16 cellular contexts compared by ENCODE assay signal in the genomic region with DNA sequence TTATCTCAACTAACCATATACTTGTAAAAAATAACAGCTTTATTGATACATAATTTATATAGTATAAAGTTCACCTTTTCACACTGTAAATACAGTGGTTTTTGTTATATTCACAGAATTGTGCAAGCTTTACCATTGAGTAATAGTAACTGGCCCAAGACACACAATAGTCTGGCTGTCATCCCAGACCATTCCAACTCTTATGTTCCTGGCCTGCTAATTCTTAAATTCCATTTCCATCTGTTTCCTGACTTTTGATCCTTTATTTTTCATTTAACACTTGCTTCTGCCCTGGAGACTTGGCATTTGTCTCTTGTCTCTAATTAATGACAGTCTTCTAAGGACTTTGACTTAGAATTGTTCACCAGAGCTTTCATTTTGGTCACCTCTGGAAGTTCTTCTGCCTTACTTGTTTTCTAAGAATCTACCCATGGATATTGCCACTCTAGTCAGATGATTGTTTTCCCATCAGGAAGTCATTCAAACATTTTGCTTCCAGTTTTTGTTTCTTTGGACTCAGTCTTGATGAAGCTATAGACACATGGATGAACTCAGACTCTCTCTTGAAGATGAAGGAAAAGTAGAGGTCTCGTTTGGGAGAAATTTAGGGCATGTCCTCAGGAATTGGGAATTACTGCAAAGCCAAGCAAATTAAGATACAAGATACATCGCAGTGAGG. TPM values are rescaled to one million over a fixed set of nuclear protein-coding genes. Genes with fewer than 3 reads are reported as not detected.
DNase-seq lines count a peak whose midpoint lies in the region; ATAC-seq, FAIRE-seq and TF ChIP-seq lines count a peak whose summit lies in the region.
"Had no signal": no experiment of that assay in that cellular context is flagged by ENCODE, and none has a peak within 500 bp of the region (broad histone marks: within the 10 kb centered on the region; RNA-seq: fewer than 3 reads in every experiment).

No MANE protein-coding gene starts in this region.

- no peak overlapping the region for H3K4me3 ChIP-seq in bronchial epithelial cell (ENCODE audit: low read depth, low read length)
- no peak overlapping the region for H3K4me3 ChIP-seq in keratinocyte (ENCODE audit: control insufficient read depth in 2 of 3, extremely low read depth in 1 of 3, insufficient read depth in 2 of 3, low read depth in 1 of 3, low read length in 3 of 3)
- no peak overlapping the region for H3K4me3 ChIP-seq in stomach

- H3K9me3 ChIP-seq in keratinocyte (ENCODE audit: control insufficient read depth, low read depth, low read length) (no peaks in the 10 kb centered on the region), stomach (no peaks in the 10 kb centered on the region)

- ATAC-seq in HG03520 (IDR thresholded peaks at IDR 0.05; ENCODE audit: unreplicated experiment) (no peak), HG03095 (IDR thresholded peaks at IDR 0.05; ENCODE audit: unreplicated experiment) (no peak)
- ATAC-seq in activated T-helper 17 cell treated with anti-CD3 and anti-CD28 coated beads, Interleukin-2, amount 50 U/mL, for 72 hours (replicated peaks), result no peak
- ATAC-seq: activated naive CD8-positive, alpha-beta T cell treated with anti-CD3 and anti-CD28 coated beads, Interleukin-2, amount 50 U/mL, for 24 hours; SK-N-SH treated with all-trans-retinoic acid at 6 μM for 48 hours had no signal

- H2AFZ ChIP-seq in keratinocyte (ENCODE audit: control insufficient read depth, low read length), result no peak overlapping the region

- no peaks in the 10 kb centered on the region for H3K36me3 Mint-ChIP-seq in activated T-helper 17 cell treated with anti-CD3 and anti-CD28 coated beads, Interleukin-2, amount 50 U/mL, for 72 hours (ENCODE audit: low read depth)
- H3K36me3 Mint-ChIP-seq: naive B cell had no signal

- TF ChIP-seq POLR2A in stomach (IDR thresholded peaks at IDR 0.05), result no peak

- dilution Hi-C loops in keratinocyte (cut with MboI; ENCODE audit: extremely low pct_ligation_motif_present, low sequenced_read_pairs), result no loop called here

- H3K9me1 ChIP-seq in keratinocyte (ENCODE audit: control insufficient read depth, extremely low read depth, insufficient read depth, low read length), result no peaks in the 10 kb centered on the region

- H3K27me3 ChIP-seq in bronchial epithelial cell (ENCODE audit: control insufficient read depth, insufficient read depth, low read length) (no peaks in the 10 kb centered on the region), keratinocyte (ENCODE audit: control insufficient read depth, extremely low read depth, insufficient read depth, low read length) (no peaks in the 10 kb centered on the region), stomach (no peaks in the 10 kb centered on the region)

- WGBS in stomach, 5 donors, result 83 to 95% (median 86%) methylated on average over 2 of the region's 2 CpGs

- H3K4me1 ChIP-seq in keratinocyte (ENCODE audit: control insufficient read depth, extremely low read depth, insufficient read depth, low read length) (no peaks in the 10 kb centered on the region), stomach (peaks cover 0 to 29% (median 12%) of the 10 kb centered on the region in 4 donors)

- H3K4me2 ChIP-seq in keratinocyte (ENCODE audit: control insufficient read depth, extremely low read depth, insufficient read depth, low read depth, low read length), result no peak overlapping the region

- H3K4me1 Mint-ChIP-seq in activated T-helper 17 cell treated with anti-CD3 and anti-CD28 coated beads, Interleukin-2, amount 50 U/mL, for 72 hours, result no peaks in the 10 kb centered on the region
- H3K4me1 Mint-ChIP-seq: activated naive CD8-positive, alpha-beta T cell treated with anti-CD3 and anti-CD28 coated beads, Interleukin-2, amount 50 U/mL, for 24 hours; naive B cell had no signal

- no peaks in the 10 kb centered on the region for H3K27me3 Mint-ChIP-seq in activated T-helper 17 cell treated with anti-CD3 and anti-CD28 coated beads, Interleukin-2, amount 50 U/mL, for 72 hours
- H3K27me3 Mint-ChIP-seq: activated naive CD8-positive, alpha-beta T cell treated with anti-CD3 and anti-CD28 coated beads, Interleukin-2, amount 50 U/mL, for 24 hours had no signal

- intact Hi-C loops in stomach (cut with DNase I; ENCODE audit: low total_unique reads), result no loop called here

- H4K20me1 ChIP-seq in keratinocyte (ENCODE audit: control insufficient read depth, extremely low read depth, insufficient read depth, low read length), result no peaks in the 10 kb centered on the region

- H3K27ac Mint-ChIP-seq in activated T-helper 17 cell treated with anti-CD3 and anti-CD28 coated beads, Interleukin-2, amount 50 U/mL, for 72 hours, result no peak overlapping the region
- H3K27ac Mint-ChIP-seq: activated naive CD8-positive, alpha-beta T cell treated with anti-CD3 and anti-CD28 coated beads, Interleukin-2, amount 50 U/mL, for 24 hours; naive B cell had no signal

- H3K9ac ChIP-seq in keratinocyte (ENCODE audit: control insufficient read depth, extremely low read depth, insufficient read depth, low read length), result no peak overlapping the region

- H3K27ac ChIP-seq in keratinocyte (ENCODE audit: control insufficient read depth, insufficient read depth, low read length) (no peak overlapping the region), stomach (peak overlapping the region in 3 of 5 donors; percentile 8 to 39 (median 18))

- no peak for TF ChIP-seq EP300 in stomach (IDR thresholded peaks at IDR 0.05)

- FAIRE-seq in bronchial epithelial cell (lab: Jason Lieb, UNC) (no peak), keratinocyte (lab: Jason Lieb, UNC) (peak; percentile 17)

- H3K9me3 Mint-ChIP-seq in activated T-helper 17 cell treated with anti-CD3 and anti-CD28 coated beads, Interleukin-2, amount 50 U/mL, for 72 hours, result no peaks in the 10 kb centered on the region
- H3K9me3 Mint-ChIP-seq: activated naive CD8-positive, alpha-beta T cell treated with anti-CD3 and anti-CD28 coated beads, Interleukin-2, amount 50 U/mL, for 24 hours; naive B cell had no signal

- no peaks in the 10 kb centered on the region for H3K36me3 ChIP-seq in bronchial epithelial cell (ENCODE audit: control insufficient read depth, insufficient read depth, low read length)
- H3K36me3 ChIP-seq in keratinocyte (ENCODE audit: control insufficient read depth in 2 of 2, extremely low read depth in 1 of 2, insufficient read depth in 2 of 2, low read length in 2 of 2), result no peaks in the 10 kb centered on the region
- H3K36me3 ChIP-seq in stomach, result no peaks in the 10 kb centered on the region

- TF ChIP-seq CTCF in bronchial epithelial cell (IDR thresholded peaks at IDR 0.05; ENCODE audit: insufficient read depth, low read length, severe bottlenecking) (no peak), keratinocyte (optimal IDR thresholded peaks at IDR 0.05 in 1 of 3, IDR thresholded peaks at IDR 0.05 in 1 of 3, conservative IDR thresholded peaks at IDR 0.05 in 1 of 3; ENCODE audit: extremely low read depth in 1 of 3, insufficient read depth in 2 of 3, low read length in 3 of 3) (no peak), stomach (IDR thresholded peaks at IDR 0.05) (no peak)

- H3K4me3 Mint-ChIP-seq in activated T-helper 17 cell treated with anti-CD3 and anti-CD28 coated beads, Interleukin-2, amount 50 U/mL, for 72 hours, result no peak overlapping the region
- H3K4me3 Mint-ChIP-seq: activated naive CD8-positive, alpha-beta T cell treated with anti-CD3 and anti-CD28 coated beads, Interleukin-2, amount 50 U/mL, for 24 hours; naive B cell had no signal

- H3K79me2 ChIP-seq in keratinocyte (ENCODE audit: control insufficient read depth, insufficient read depth, low read length), result no peaks in the 10 kb centered on the region

- peak; percentile 89 for DNase-seq in HCEC 1CT
- DNase-seq in bronchial epithelial cell (ENCODE audit: low read depth), result peak; percentile 58
- no peak for DNase-seq in keratinocyte (ENCODE audit: low read depth, low spot score)
- no peak for DNase-seq in stomach
- DNase-seq in activated CD4-positive, alpha-beta T cell treated with anti-CD3 and anti-CD28 coated beads, Interleukin-2, amount 50 U/mL, for 48 hours, result no peak
- DNase-seq: activated CD4-positive, alpha-beta T cell treated with anti-CD3 and anti-CD28 coated beads, Interleukin-2, amount 50 U/mL, for 4 hours; activated naive CD8-positive, alpha-beta T cell treated with anti-CD3 and anti-CD28 coated beads, Interleukin-2, amount 50 U/mL, for 24 hours; Karpas-422; naive B cell; NCI-H345; stimulated activated CD4-positive, alpha-beta T cell treated with anti-CD3 and anti-CD28 coated beads, Interleukin-1b, Interleukin-23, amount 100 ng/mL, for 48 hours; substantia nigra had no signal

RNA-seq across cellular contexts. Expression of gene PLSCR4, which starts 27.2 kb away (rescaled TPM):
- under 0.01 and 0.26 TPM in 2 replicates for total RNA-seq in bronchial epithelial cell
- polyA plus RNA-seq in keratinocyte, result 1.1 to 1.6 TPM (median 1.5 TPM) in 3 replicates
- polyA plus RNA-seq in keratinocyte (2011; ENCODE audit: low read depth), result 0.16 TPM
- polyA plus RNA-seq in keratinocyte (2011; cell fraction: cytosol; rRNA removed), result 0.79 and 2.0 TPM in 2 replicates
- 1.3 and 2.1 TPM in 2 replicates for polyA plus RNA-seq in keratinocyte (2011; cell fraction: nucleus; rRNA removed)
- 0.04 and 0.69 TPM in 2 replicates for polyA plus RNA-seq in keratinocyte (2012; ENCODE audit: low replicate concordance)
- polyA minus RNA-seq in keratinocyte, result 0.61 to 2.7 TPM (median 1.0 TPM) in 3 replicates
- polyA minus RNA-seq in keratinocyte (2011; cell fraction: cytosol; rRNA and poly(A)+ RNA removed), result not detected
- polyA minus RNA-seq in keratinocyte (2011; cell fraction: nucleus; rRNA and poly(A)+ RNA removed), result 1.2 and 1.7 TPM in 2 replicates
- total RNA-seq in stomach, result 10 to 100 TPM in 4 of 5 donors, 1 to 10 TPM in 1; 6.1 to 76.3 (median 43.2) TPM
- 10 to 100 TPM in 2 of 3 donors, 1 to 10 TPM in 1; 7.3 to 15.0 (median 11.7) TPM for polyA plus RNA-seq in stomach
- not detected for total RNA-seq in activated T-helper 17 cell treated with anti-CD3 and anti-CD28 coated beads, Interleukin-2, amount 50 U/mL, for 72 hours

Comparison
In these comparisons a context has a peak if more than half of its experiments do, and no peak if none do; other contexts are left out.
1. DNase-seq: peak in HCEC 1CT (single experiment) and bronchial epithelial cell (single experiment); none in keratinocyte (single experiment), stomach (single experiment) and activated CD4-positive, alpha-beta T cell treated with anti-CD3 and anti-CD28 coated beads, Interleukin-2, amount 50 U/mL, for 48 hours (0 of 2).